19 cellular contexts compared by ENCODE assay signal in genomic region chr5:100832252-100833230, GRCh38.
A peak's percentile ranks its signal among the peaks of the same experiment; 100 is the strongest.
DNase-seq lines count a peak whose midpoint lies in the region; ATAC-seq and TF ChIP-seq lines count a peak whose summit lies in the region.
"Had no signal": no experiment of that assay in that cellular context is flagged by ENCODE, and none has a peak within 500 bp of the region (broad histone marks: within the 10 kb centered on the region; RNA-seq: fewer than 3 reads in every experiment).

No MANE protein-coding gene starts in this region.

- intact Hi-C loops in lower lobe of right lung (cut with DNase I) = no loop called here

- peaks cover 12% of the 10 kb centered on the region for H3K4me1 ChIP-seq in lower lobe of right lung

- H3K27me3 ChIP-seq in lower lobe of right lung (ENCODE audit: low read depth) = no peaks in the 10 kb centered on the region

- H3K27me3 Mint-ChIP-seq in activated T-cell treated with anti-CD3 and anti-CD28 coated beads, Interleukin-2, amount 50 U/mL, for 24 hours = no peaks in the 10 kb centered on the region
- H3K27me3 Mint-ChIP-seq in T-helper 2 cell treated with Interferon-gamma antibody and Interleukin-4, amounts not matched to agents 5 μg/mL and 100 μg/mL, for 36 hours (ENCODE audit: low read depth) = no peaks in the 10 kb centered on the region
- H3K27me3 Mint-ChIP-seq: progenitor cell of endocrine pancreas, type B pancreatic cell had no signal

- DNase-seq in activated T-cell treated with anti-CD3 and anti-CD28 coated beads, Interleukin-2, amount 50 U/mL, for 24 hours = no peak
- no peak for DNase-seq in activated T-cell treated with anti-CD3 and anti-CD28 coated beads, Interleukin-2, amount 50 U/mL, for 48 hours
- DNase-seq in T-helper 2 cell treated with Interferon-gamma antibody and Interleukin-4, amounts not matched to agents 5 μg/mL and 100 μg/mL, for 36 hours (ENCODE audit: low spot score) = no peak
- no peak for DNase-seq in stimulated activated effector memory CD8-positive, alpha-beta T cell treated with anti-CD3 and anti-CD28 coated beads, Interleukin-12 subunit alpha, Interleukin-12 subunit beta, amount 100 ng/mL, for 72 hours (ENCODE audit: low spot score in 2 of 2)
- no peak for DNase-seq in NCI-H82 (lab: John Stamatoyannopoulos, UW)
- DNase-seq in lower lobe of right lung = no peak
- DNase-seq: activated CD4-positive, CD25-positive, alpha-beta regulatory T cell treated with anti-CD3 and anti-CD28 coated beads, Interleukin-2, amount 50 U/mL, for 72 hours; CD8-positive, alpha-beta T cell; cerebellar nuclear complex; endodermal cell; NCI-H1105; NK-92 treated with Interleukin-12 subunit alpha and Interleukin-12 subunit beta, amount 100 ng/mL, for 24 hours; SHP77; small intestine had no signal

- peaks cover 70% of the 10 kb centered on the region for H3K36me3 Mint-ChIP-seq in activated T-cell treated with anti-CD3 and anti-CD28 coated beads, Interleukin-2, amount 50 U/mL, for 24 hours (ENCODE audit: low read depth)
- H3K36me3 Mint-ChIP-seq in T-helper 2 cell treated with Interferon-gamma antibody and Interleukin-4, amounts not matched to agents 5 μg/mL and 100 μg/mL, for 36 hours (ENCODE audit: low read depth) = peaks cover 55% of the 10 kb centered on the region
- peaks cover 68% of the 10 kb centered on the region for H3K36me3 Mint-ChIP-seq in stimulated activated effector memory CD8-positive, alpha-beta T cell treated with anti-CD3 and anti-CD28 coated beads, Interleukin-12 subunit alpha, Interleukin-12 subunit beta, amount 100 ng/mL, for 72 hours

- H3K4me1 Mint-ChIP-seq in activated T-cell treated with anti-CD3 and anti-CD28 coated beads, Interleukin-2, amount 50 U/mL, for 24 hours (ENCODE audit: low read depth) = peaks cover 62% of the 10 kb centered on the region
- H3K4me1 Mint-ChIP-seq in T-helper 2 cell treated with Interferon-gamma antibody and Interleukin-4, amounts not matched to agents 5 μg/mL and 100 μg/mL, for 36 hours (ENCODE audit: low read depth) = peaks cover 41% of the 10 kb centered on the region
- peaks cover 45% of the 10 kb centered on the region for H3K4me1 Mint-ChIP-seq in stimulated activated effector memory CD8-positive, alpha-beta T cell treated with anti-CD3 and anti-CD28 coated beads, Interleukin-12 subunit alpha, Interleukin-12 subunit beta, amount 100 ng/mL, for 72 hours

- no peak overlapping the region for H3K4me3 ChIP-seq in lower lobe of right lung

- no peak overlapping the region for H3K4me3 Mint-ChIP-seq in activated T-cell treated with anti-CD3 and anti-CD28 coated beads, Interleukin-2, amount 50 U/mL, for 24 hours
- H3K4me3 Mint-ChIP-seq in T-helper 2 cell treated with Interferon-gamma antibody and Interleukin-4, amounts not matched to agents 5 μg/mL and 100 μg/mL, for 36 hours = no peak overlapping the region
- peak overlapping the region; percentile 8 for H3K4me3 Mint-ChIP-seq in stimulated activated effector memory CD8-positive, alpha-beta T cell treated with anti-CD3 and anti-CD28 coated beads, Interleukin-12 subunit alpha, Interleukin-12 subunit beta, amount 100 ng/mL, for 72 hours
- H3K4me3 Mint-ChIP-seq: CD8-positive, alpha-beta T cell; endodermal cell; type B pancreatic cell had no signal

- no peak overlapping the region for H3K27ac ChIP-seq in lower lobe of right lung

- H3K36me3 ChIP-seq in lower lobe of right lung = no peaks in the 10 kb centered on the region

- no peaks in the 10 kb centered on the region for H3K9me3 ChIP-seq in lower lobe of right lung

- no peak for TF ChIP-seq CTCF in lower lobe of right lung (IDR thresholded peaks at IDR 0.05)

- H3K9me3 Mint-ChIP-seq in activated T-cell treated with anti-CD3 and anti-CD28 coated beads, Interleukin-2, amount 50 U/mL, for 24 hours = no peaks in the 10 kb centered on the region
- H3K9me3 Mint-ChIP-seq in T-helper 2 cell treated with Interferon-gamma antibody and Interleukin-4, amounts not matched to agents 5 μg/mL and 100 μg/mL, for 36 hours = no peaks in the 10 kb centered on the region
- H3K9me3 Mint-ChIP-seq in stimulated activated effector memory CD8-positive, alpha-beta T cell treated with anti-CD3 and anti-CD28 coated beads, Interleukin-12 subunit alpha, Interleukin-12 subunit beta, amount 100 ng/mL, for 72 hours = no peaks in the 10 kb centered on the region
- H3K9me3 Mint-ChIP-seq: CD8-positive, alpha-beta T cell; endodermal cell had no signal

- ATAC-seq in HG03064 (IDR thresholded peaks at IDR 0.05; ENCODE audit: low read depth, unreplicated experiment) = peak; percentile 38
- ATAC-seq in stimulated activated effector memory CD8-positive, alpha-beta T cell treated with anti-CD3 and anti-CD28 coated beads, Interleukin-12 subunit alpha, Interleukin-12 subunit beta, amount 100 ng/mL, for 72 hours = peak; percentile 71
- no peak for ATAC-seq in GM21576 (IDR thresholded peaks at IDR 0.05; ENCODE audit: unreplicated experiment)
- no peak for ATAC-seq in lower lobe of right lung
- ATAC-seq: CD8-positive, alpha-beta T cell; left lobe of liver had no signal

- peak overlapping the region; percentile 12 for H3K27ac Mint-ChIP-seq in activated T-cell treated with anti-CD3 and anti-CD28 coated beads, Interleukin-2, amount 50 U/mL, for 24 hours
- H3K27ac Mint-ChIP-seq in T-helper 2 cell treated with Interferon-gamma antibody and Interleukin-4, amounts not matched to agents 5 μg/mL and 100 μg/mL, for 36 hours = peak overlapping the region; percentile 22
- peak overlapping the region; percentile 3 for H3K27ac Mint-ChIP-seq in stimulated activated effector memory CD8-positive, alpha-beta T cell treated with anti-CD3 and anti-CD28 coated beads, Interleukin-12 subunit alpha, Interleukin-12 subunit beta, amount 100 ng/mL, for 72 hours
- H3K27ac Mint-ChIP-seq: CD8-positive, alpha-beta T cell; endodermal cell; progenitor cell of endocrine pancreas; type B pancreatic cell had no signal

Comparison
In these comparisons a context has a peak if more than half of its experiments do, and no peak if none do; other contexts are left out.
1. ATAC-seq: peak in HG03064 (single experiment) and stimulated activated effector memory CD8-positive, alpha-beta T cell treated with anti-CD3 and anti-CD28 coated beads, Interleukin-12 subunit alpha, Interleukin-12 subunit beta, amount 100 ng/mL, for 72 hours (single experiment); none in GM21576 (single experiment) and lower lobe of right lung (0 of 2).
2. Peak in every context shown above with its lines, with median percentiles within 50 percentile points of each other: H3K27ac Mint-ChIP-seq.